In genomic region chr3:52563984-52564383, GRCh38 we compare ENCODE assay signal across 8 cellular contexts.
"Had no signal": no experiment of that assay in that cellular context is flagged by ENCODE, and none has a peak within 500 bp of the region (broad histone marks: within the 10 kb centered on the region; RNA-seq: fewer than 3 reads in every experiment).

No MANE protein-coding gene starts in this region.

- DNase-seq: GM23248, GOT3, H7, HCEC 1CT, IMR-90, Kasumi-1, KG1 had no signal

- ATAC-seq: K562 had no signal

- H3K4me3 ChIP-seq: GM23248, K562 had no signal

- H3K27ac ChIP-seq: GM23248 had no signal
